ENCODE assay signal across 11 cellular contexts in the genomic region with DNA sequence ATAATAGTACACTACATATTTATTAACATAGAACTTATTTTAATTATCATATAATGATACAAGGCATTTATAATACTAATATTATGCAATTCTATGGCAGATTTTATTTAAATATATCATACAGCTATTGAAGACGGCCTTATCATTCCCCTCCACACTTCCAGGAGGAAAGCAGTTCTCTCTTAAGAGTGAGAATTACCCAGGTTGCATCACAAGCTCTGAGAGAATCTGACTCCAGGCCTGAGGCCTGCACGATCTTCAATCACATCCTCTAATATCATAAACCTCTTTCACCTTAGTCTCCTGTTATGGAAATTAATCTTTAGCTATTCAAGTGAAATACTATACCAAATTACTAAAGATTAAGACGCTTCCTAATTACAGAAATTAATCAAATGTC.
"Had no signal": no experiment of that assay in that cellular context is flagged by ENCODE, and none has a peak within 500 bp of the region (broad histone marks: within the 10 kb centered on the region; RNA-seq: fewer than 3 reads in every experiment).

No MANE protein-coding gene starts in this region.

- H3K9me3 ChIP-seq: HAP-1 had no signal

- H3K27ac Mint-ChIP-seq: HFFc6 had no signal

- H3K4me3 Mint-ChIP-seq: HFFc6 had no signal

- H3K4me1 ChIP-seq: HAP-1 had no signal

- DNase-seq: GM23248, GOT3, H7, HFFc6, IMR-90, KG1 had no signal

- ATAC-seq: HCT116, K562 had no signal

- H3K4me3 ChIP-seq: GM23248, HAP-1, K562 had no signal

- H3K27ac ChIP-seq: GM23248, HL-60 had no signal

- H3K9me3 Mint-ChIP-seq: HFFc6 had no signal

- FAIRE-seq: HTR-8/SVneo, K562 had no signal
